Comparison of ENCODE assay signal across 8 cellular contexts in genomic region chr3:8663177-8664061, GRCh38. TPM values are rescaled to one million over a fixed set of nuclear protein-coding genes. Genes with fewer than 3 reads are reported as not detected.
DNase-seq lines count a peak whose midpoint lies in the region; ATAC-seq, FAIRE-seq and TF ChIP-seq lines count a peak whose summit lies in the region.

No MANE protein-coding gene starts in this region.

- TF ChIP-seq CTCF in OCI-LY1 (IDR thresholded peaks at IDR 0.05; ENCODE audit: low read length) = peak; percentile 57
- peak; percentile 54 to 68 (median 58) for TF ChIP-seq CTCF in GM12878 (IDR thresholded peaks at IDR 0.05 in 2 of 3, conservative IDR thresholded peaks at IDR 0.05 in 1 of 3; ENCODE audit: control insufficient read depth in 2 of 3, extremely low read depth in 1 of 3, insufficient read depth in 1 of 3, low read depth in 3 of 3, low read length in 3 of 3)

- TF ChIP-seq POLR2A in GM12878 (IDR thresholded peaks at IDR 0.05; ENCODE audit: low read depth, low read length) = no peak

- H3K9ac ChIP-seq in OCI-LY1 (ENCODE audit: low read length) (no peak overlapping the region), GM12878 (ENCODE audit: control insufficient read depth, insufficient read depth, low read length) (no peak overlapping the region)

- H3K4me2 ChIP-seq in OCI-LY1 (ENCODE audit: low read length) = no peak overlapping the region
- no peak overlapping the region for H3K4me2 ChIP-seq in GM12878 (ENCODE audit: control insufficient read depth, insufficient read depth)

- ATAC-seq in HG03442 (IDR thresholded peaks at IDR 0.05; ENCODE audit: unreplicated experiment) (peak; percentile 34), GM12878 (peak; percentile 56), HG03342 (IDR thresholded peaks at IDR 0.05; ENCODE audit: unreplicated experiment) (no peak)

- no peak overlapping the region for H3K4me3 ChIP-seq in OCI-LY1 (ENCODE audit: low read depth, low read length, poor library complexity, severe bottlenecking)
- no peak overlapping the region for H3K4me3 ChIP-seq in GM12878

- H2AFZ ChIP-seq in OCI-LY1 (ENCODE audit: low read length) = peak overlapping the region; percentile 30; the same call in 1 of the 2 replicates
- H2AFZ ChIP-seq in GM12878 (ENCODE audit: control insufficient read depth, low read depth, low read length) = no peak overlapping the region

- H3K27ac ChIP-seq in OCI-LY1 (ENCODE audit: low read depth, low read length, poor library complexity, severe bottlenecking) (no peak overlapping the region), GM12878 (ENCODE audit: control insufficient read depth, insufficient read depth) (no peak overlapping the region)

- peak; percentile 64 for TF ChIP-seq RAD21 in GM12878 (IDR thresholded peaks at IDR 0.05; ENCODE audit: insufficient read depth, low read depth, low read length)

- no peak for TF ChIP-seq EP300 in GM12878 (IDR thresholded peaks at IDR 0.05; ENCODE audit: borderline replicate concordance in 1 of 2, control insufficient read depth in 1 of 2, low read depth in 2 of 2, low read length in 2 of 2)

- H3F3A ChIP-seq in OCI-LY1 (ENCODE audit: insufficient read depth, low read length) = peaks cover 4% of the 10 kb centered on the region; the same call in 1 of the 2 replicates

- RAD21 ChIA-PET in GM12878 (lab: Charles Lee; ENCODE audit: unreplicated experiment) = interaction anchor here (1.5 to 3.4 kb wide), 4 partner anchors 19 to 323 kb away, joined by 3 to 14 read pairs (median 8); partner anchors contain the start of gene OXTR

- no peaks in the 10 kb centered on the region for H4K20me1 ChIP-seq in OCI-LY1 (ENCODE audit: insufficient read depth, low read length)
- H4K20me1 ChIP-seq in GM12878 (ENCODE audit: control insufficient read depth, insufficient read depth) = no peaks in the 10 kb centered on the region

- intact Hi-C loops in GM12878 (cut with micrococcal nuclease; ENCODE audit: unreplicated experiment) = loop anchor here (1.0 to 10.0 kb wide), 3 partner anchors 19 to 401 kb away; partner anchors contain the start of gene OXTR

- no peaks in the 10 kb centered on the region for H3K9me2 ChIP-seq in OCI-LY1 (ENCODE audit: low read depth, low read length)

- H3K79me2 ChIP-seq in OCI-LY1 (ENCODE audit: insufficient read depth, low read length) (no peaks in the 10 kb centered on the region), GM12878 (ENCODE audit: control insufficient read depth, insufficient read depth, low read length) (no peaks in the 10 kb centered on the region)

- BruUV-seq in GM12878 (replicated peaks; lab: Mats Ljungman, UMichigan) = no TSS peak

- POLR2A ChIA-PET in GM12878 (lab: Charles Lee) = no interaction called here

- H3K27me3 ChIP-seq in OCI-LY1 (ENCODE audit: insufficient read depth, low read length) (no peaks in the 10 kb centered on the region), GM12878 (replicated peaks in 1 of 2; ENCODE audit: control insufficient read depth in 2 of 2, insufficient read depth in 2 of 2, low read length in 1 of 2) (no peaks in the 10 kb centered on the region)

- SMC1A ChIA-PET in GM12878 (lab: Charles Lee; ENCODE audit: uncharacterized antibody, unreplicated experiment) = interaction anchor here (0.8 to 2.6 kb wide), 8 partner anchors 8 to 106 kb away, joined by 3 to 13 read pairs (median 3); partner anchors contain the start of gene OXTR

- WGBS in GM12878 (ENCODE audit: insufficient coverage, insufficient replicate concordance, low lambda C conversion rate, missing lambda C conversion rate) = 29% methylated on average over 11 of the region's 12 CpGs

- peak; percentile 83 for DNase-seq in AG08395 (ENCODE audit: low spot score)
- peak; percentile 23 for DNase-seq in GM04503 (ENCODE audit: low read depth)
- DNase-seq in GM12878 (ENCODE audit: low read depth, low spot score) = peak; percentile 36
- DNase-seq in iris pigment epithelial cell (ENCODE audit: low read depth) = peak; percentile 61
- peak; percentile 7 to 38 (median 17) for DNase-seq in stimulated activated CD4-positive, alpha-beta T cell treated with anti-CD3 and anti-CD28 coated beads, TNF-alpha, amount 100 ng/mL, for 48 hours (ENCODE audit: low read depth in 3 of 3)

- peaks cover 5% of the 10 kb centered on the region; the same call in 1 of the 2 replicates for H3K9me3 ChIP-seq in OCI-LY1 (ENCODE audit: low read length)
- no peaks in the 10 kb centered on the region for H3K9me3 ChIP-seq in GM12878 (replicated peaks; ENCODE audit: control insufficient read depth, insufficient read depth, low read length)

- CTCF ChIA-PET in GM12878 (lab: Yijun Ruan, JAX) = interaction anchor here (0.6 to 4.5 kb wide), 26 partner anchors 12 to 405 kb away, joined by 3 to 33 read pairs (median 4); partner anchors contain the start of genes OXTR and SSUH2

- H3K4me1 ChIP-seq in OCI-LY1 (ENCODE audit: insufficient read depth, low read length, severe bottlenecking) = peaks cover 57% of the 10 kb centered on the region
- peaks cover 24% of the 10 kb centered on the region for H3K4me1 ChIP-seq in GM12878 (ENCODE audit: control insufficient read depth, insufficient read depth, low read length)

- in situ Hi-C loops in GM12878 (cut with MboI) = no loop called here

- FAIRE-seq in GM12878 (lab: Jason Lieb, UNC) = no peak

- H3K36me3 ChIP-seq in OCI-LY1 (ENCODE audit: insufficient read depth, low read length) = peaks cover 7% of the 10 kb centered on the region; the same call in 1 of the 2 replicates
- no peaks in the 10 kb centered on the region for H3K36me3 ChIP-seq in GM12878 (ENCODE audit: control insufficient read depth in 2 of 2, insufficient read depth in 2 of 2, low read length in 1 of 2)

TF ChIP-seq in GM12878, 131 proteins besides CTCF, POLR2A, EP300 and RAD21 (continues in another document):
- TF ChIP-seq CREM (IDR thresholded peaks at IDR 0.05; ENCODE audit: low read depth) (no peak), SIN3A (IDR thresholded peaks at IDR 0.05; ENCODE audit: low read depth, low read length) (no peak), YY1 (IDR thresholded peaks at IDR 0.05; ENCODE audit: low read depth, low read length) (0 out of 2 replicates have a peak, but pooled peaks have one; percentile 13), SMC3 (IDR thresholded peaks at IDR 0.05; ENCODE audit: borderline replicate concordance, low read length) (peak; percentile 56; the same call in 1 of the 2 replicates), BCLAF1 (IDR thresholded peaks at IDR 0.05) (no peak), TBL1XR1 (IDR thresholded peaks at IDR 0.05; ENCODE audit: low read depth, low read length) (no peak), ZNF274 (IDR thresholded peaks at IDR 0.05; ENCODE audit: insufficient read depth, insufficient read length) (no peak), RBBP5 (conservative IDR thresholded peaks at IDR 0.05) (no peak), TCF3 (IDR thresholded peaks at IDR 0.05; ENCODE audit: borderline replicate concordance, insufficient read depth, low read depth, low read length) (no peak), SREBF1 (IDR thresholded peaks at IDR 0.05; ENCODE audit: low read length) (no peak), BMI1 (IDR thresholded peaks at IDR 0.05; ENCODE audit: borderline replicate concordance) (no peak), FOXM1 (IDR thresholded peaks at IDR 0.05; ENCODE audit: low read depth, low read length) (no peak), WRNIP1 (IDR thresholded peaks at IDR 0.05; ENCODE audit: borderline replicate concordance, low read depth, low read length) (no peak), DPF2 (IDR thresholded peaks at IDR 0.05) (no peak), MXI1 (IDR thresholded peaks at IDR 0.05; ENCODE audit: low read depth, low read length) (no peak), POLR2AphosphoS2 (IDR thresholded peaks at IDR 0.05; ENCODE audit: low read depth, low read length) (no peak), NFYA (IDR thresholded peaks at IDR 0.05; ENCODE audit: borderline replicate concordance, low read depth, low read length) (no peak), ATF7 (IDR thresholded peaks at IDR 0.05; ENCODE audit: low read depth) (no peak), ZNF207 (IDR thresholded peaks at IDR 0.05; ENCODE audit: borderline replicate concordance) (no peak)

RNA-seq across cellular contexts. Expression of gene SSUH2, which starts 18.8 kb away (rescaled TPM):
- total RNA-seq in GM12878 (2013; cell fraction: nucleolus; rRNA removed) = 0.56 and 1.2 TPM in 2 replicates
- total RNA-seq in GM12878 (2014; rRNA removed) (not detected in 2 replicates), GM12878 (2014; rRNA removed; fragmentation: Illumina TruSeq; extraction: Trizol) (not detected in 2 replicates), GM12878 (2021) (not detected in 2 replicates)
- polyA plus RNA-seq in GM12878 (2011; ENCODE audit: low read depth) = not detected
- polyA plus RNA-seq in GM12878 (2011; rRNA removed) (0.09 and 0.26 TPM in 2 replicates), GM12878 (2014; fragmentation: Illumina TruSeq; extraction: Trizol) (not detected in 2 replicates), GM12878 (2014; fragmentation: Nextera tagmentation; extraction: Ambion mirVana) (not detected), GM12878 (2014; rRNA removed) (0.09 and 0.10 TPM in 2 replicates), GM12878 (2016; fragmentation: Nextera tagmentation; extraction: Ambion mirVana) (not detected)
- polyA plus RNA-seq in GM12878 (2011; cell fraction: cytosol; rRNA removed) = 0.13 and 0.16 TPM in 2 replicates
- 1.8 and 2.1 TPM in 2 replicates for polyA plus RNA-seq in GM12878 (2011; cell fraction: nucleus; rRNA removed)
- 0.08 TPM in 1 of 2 replicates, not detected in the other for polyA plus RNA-seq in GM12878 (2012)
- polyA minus RNA-seq in GM12878 (2011; rRNA and poly(A)+ RNA removed) = 0.36 and 0.51 TPM in 2 replicates
- polyA minus RNA-seq in GM12878 (2011; cell fraction: cytosol; rRNA and poly(A)+ RNA removed) = not detected in 2 replicates
- polyA minus RNA-seq in GM12878 (2011; cell fraction: nucleus; rRNA and poly(A)+ RNA removed) = 0.60 and 0.77 TPM in 2 replicates

Comparison
In these comparisons a context has a peak if more than half of its experiments do, and no peak if none do; other contexts are left out.
1. DNase-seq: peak in every context shown above with its lines; median percentile 83 in AG08395; 61 in iris pigment epithelial cell; 36 in GM12878; 23 in GM04503; 17 in stimulated activated CD4-positive, alpha-beta T cell treated with anti-CD3 and anti-CD28 coated beads, TNF-alpha, amount 100 ng/mL, for 48 hours.